Comparison of ENCODE assay signal across 1 cellular context in genomic region chr17:40422990-40423611, GRCh38.
TF ChIP-seq lines count a peak whose summit lies in the region.

No MANE protein-coding gene starts in this region.

TF ChIP-seq in HEK293, 187 proteins besides CTCF, POLR2A, EP300 and RAD21 (continued from another document and continues in another):
- TF ChIP-seq REST (tag by site-specific recombination; IDR thresholded peaks at IDR 0.05) (no peak), ZSCAN16 (tag by site-specific recombination; IDR thresholded peaks at IDR 0.05) (peak; percentile 59; the same call in 1 of the 2 replicates), EGR2 (tag by site-specific recombination; IDR thresholded peaks at IDR 0.05; ENCODE audit: low read depth) (no peak), ZNF114 (tag by site-specific recombination; IDR thresholded peaks at IDR 0.05) (no peak), ZNF658 (tag by site-specific recombination; IDR thresholded peaks at IDR 0.05) (no peak), KLF1 (tag by site-specific recombination; IDR thresholded peaks at IDR 0.05) (no peak), ZNF112 (tag by site-specific recombination; IDR thresholded peaks at IDR 0.05) (no peak), HIC1 (tag by site-specific recombination; IDR thresholded peaks at IDR 0.05) (no peak), ZNF558 (tag by site-specific recombination; IDR thresholded peaks at IDR 0.05) (no peak), KLF16 (tag by site-specific recombination; IDR thresholded peaks at IDR 0.05) (peak; percentile 49; the same call in 1 of the 2 replicates), ZNF148 (tag by site-specific recombination; IDR thresholded peaks at IDR 0.05; ENCODE audit: borderline replicate concordance) (no peak), REPIN1 (tag by site-specific recombination; IDR thresholded peaks at IDR 0.05; ENCODE audit: low read depth) (no peak), ZNF76 (tag by site-specific recombination; IDR thresholded peaks at IDR 0.05; ENCODE audit: borderline replicate concordance, low read depth) (peak; percentile 60; the same call in 1 of the 2 replicates), ZNF510 (tag by site-specific recombination; IDR thresholded peaks at IDR 0.05; ENCODE audit: insufficient replicate concordance) (no peak), ZNF747 (tag by site-specific recombination; IDR thresholded peaks at IDR 0.05) (no peak), ZEB2 (tag by site-specific recombination; IDR thresholded peaks at IDR 0.05) (0 out of 2 replicates have a peak, but pooled peaks have one; percentile 20), ZNF132 (tag by site-specific recombination; IDR thresholded peaks at IDR 0.05; ENCODE audit: borderline replicate concordance) (no peak), ZNF629 (tag by site-specific recombination; IDR thresholded peaks at IDR 0.05) (0 out of 2 replicates have a peak, but pooled peaks have one; percentile 32), ZNF585B (tag by site-specific recombination; IDR thresholded peaks at IDR 0.05) (no peak), ZNF391 (tag by site-specific recombination; IDR thresholded peaks at IDR 0.05; ENCODE audit: borderline replicate concordance, low read depth) (peak; percentile 36; the same call in 1 of the 2 replicates), ZNF2 (tag by site-specific recombination; IDR thresholded peaks at IDR 0.05) (no peak), ZFP37 (tag by site-specific recombination; IDR thresholded peaks at IDR 0.05) (no peak), PATZ1 (tag by site-specific recombination; IDR thresholded peaks at IDR 0.05) (no peak; the same call in 1 of the 2 replicates), ZNF157 (tag by site-specific recombination; IDR thresholded peaks at IDR 0.05) (no peak), ZNF48 (tag by site-specific recombination; IDR thresholded peaks at IDR 0.05) (no peak), ZNF302 (tag by site-specific recombination; IDR thresholded peaks at IDR 0.05; ENCODE audit: low read depth) (no peak), INSM2 (tag by site-specific recombination; IDR thresholded peaks at IDR 0.05) (no peak), ZNF366 (tag by site-specific recombination; conservative IDR thresholded peaks at IDR 0.05) (no peak), ZNF146 (tag by site-specific recombination; IDR thresholded peaks at IDR 0.05) (no peak), ZNF513 (tag by site-specific recombination; IDR thresholded peaks at IDR 0.05) (no peak)
- TF ChIP-seq, protein P1, sequence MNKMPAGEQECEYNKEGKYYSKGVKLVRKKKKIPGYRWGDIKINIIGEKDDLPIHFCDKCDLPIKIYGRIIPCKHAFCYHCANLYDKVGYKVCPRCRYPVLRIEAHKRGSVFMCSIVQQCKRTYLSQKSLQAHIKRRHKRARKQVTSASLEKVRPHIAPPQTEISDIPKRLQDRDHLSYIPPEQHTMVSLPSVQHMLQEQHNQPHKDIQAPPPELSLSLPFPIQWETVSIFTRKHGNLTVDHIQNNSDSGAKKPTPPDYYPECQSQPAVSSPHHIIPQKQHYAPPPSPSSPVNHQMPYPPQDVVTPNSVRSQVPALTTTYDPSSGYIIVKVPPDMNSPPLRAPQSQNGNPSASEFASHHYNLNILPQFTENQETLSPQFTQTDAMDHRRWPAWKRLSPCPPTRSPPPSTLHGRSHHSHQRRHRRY (tag by site-specific recombination; IDR thresholded peaks at IDR 0.05) = no peak
- TF ChIP-seq, protein P2, sequence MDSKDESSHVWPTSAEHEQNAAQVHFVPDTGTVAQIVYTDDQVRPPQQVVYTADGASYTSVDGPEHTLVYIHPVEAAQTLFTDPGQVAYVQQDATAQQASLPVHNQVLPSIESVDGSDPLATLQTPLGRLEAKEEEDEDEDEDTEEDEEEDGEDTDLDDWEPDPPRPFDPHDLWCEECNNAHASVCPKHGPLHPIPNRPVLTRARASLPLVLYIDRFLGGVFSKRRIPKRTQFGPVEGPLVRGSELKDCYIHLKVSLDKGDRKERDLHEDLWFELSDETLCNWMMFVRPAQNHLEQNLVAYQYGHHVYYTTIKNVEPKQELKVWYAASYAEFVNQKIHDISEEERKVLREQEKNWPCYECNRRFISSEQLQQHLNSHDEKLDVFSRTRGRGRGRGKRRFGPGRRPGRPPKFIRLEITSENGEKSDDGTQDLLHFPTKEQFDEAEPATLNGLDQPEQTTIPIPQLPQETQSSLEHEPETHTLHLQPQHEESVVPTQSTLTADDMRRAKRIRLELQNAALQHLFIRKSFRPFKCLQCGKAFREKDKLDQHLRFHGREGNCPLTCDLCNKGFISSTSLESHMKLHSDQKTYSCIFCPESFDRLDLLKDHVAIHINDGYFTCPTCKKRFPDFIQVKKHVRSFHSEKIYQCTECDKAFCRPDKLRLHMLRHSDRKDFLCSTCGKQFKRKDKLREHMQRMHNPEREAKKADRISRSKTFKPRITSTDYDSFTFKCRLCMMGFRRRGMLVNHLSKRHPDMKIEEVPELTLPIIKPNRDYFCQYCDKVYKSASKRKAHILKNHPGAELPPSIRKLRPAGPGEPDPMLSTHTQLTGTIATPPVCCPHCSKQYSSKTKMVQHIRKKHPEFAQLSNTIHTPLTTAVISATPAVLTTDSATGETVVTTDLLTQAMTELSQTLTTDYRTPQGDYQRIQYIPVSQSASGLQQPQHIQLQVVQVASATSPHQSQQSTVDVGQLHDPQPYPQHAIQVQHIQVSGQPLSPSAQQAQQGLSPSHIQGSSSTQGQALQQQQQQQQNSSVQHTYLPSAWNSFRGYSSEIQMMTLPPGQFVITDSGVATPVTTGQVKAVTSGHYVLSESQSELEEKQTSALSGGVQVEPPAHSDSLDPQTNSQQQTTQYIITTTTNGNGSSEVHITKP (tag by site-specific recombination; IDR thresholded peaks at IDR 0.05) = peak; percentile 84
- TF ChIP-seq, protein P3, sequence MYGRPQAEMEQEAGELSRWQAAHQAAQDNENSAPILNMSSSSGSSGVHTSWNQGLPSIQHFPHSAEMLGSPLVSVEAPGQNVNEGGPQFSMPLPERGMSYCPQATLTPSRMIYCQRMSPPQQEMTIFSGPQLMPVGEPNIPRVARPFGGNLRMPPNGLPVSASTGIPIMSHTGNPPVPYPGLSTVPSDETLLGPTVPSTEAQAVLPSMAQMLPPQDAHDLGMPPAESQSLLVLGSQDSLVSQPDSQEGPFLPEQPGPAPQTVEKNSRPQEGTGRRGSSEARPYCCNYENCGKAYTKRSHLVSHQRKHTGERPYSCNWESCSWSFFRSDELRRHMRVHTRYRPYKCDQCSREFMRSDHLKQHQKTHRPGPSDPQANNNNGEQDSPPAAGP (tag by site-specific recombination; IDR thresholded peaks at IDR 0.05) = peak; percentile 39; the same call in 1 of the 2 replicates
- TF ChIP-seq, protein P4, sequence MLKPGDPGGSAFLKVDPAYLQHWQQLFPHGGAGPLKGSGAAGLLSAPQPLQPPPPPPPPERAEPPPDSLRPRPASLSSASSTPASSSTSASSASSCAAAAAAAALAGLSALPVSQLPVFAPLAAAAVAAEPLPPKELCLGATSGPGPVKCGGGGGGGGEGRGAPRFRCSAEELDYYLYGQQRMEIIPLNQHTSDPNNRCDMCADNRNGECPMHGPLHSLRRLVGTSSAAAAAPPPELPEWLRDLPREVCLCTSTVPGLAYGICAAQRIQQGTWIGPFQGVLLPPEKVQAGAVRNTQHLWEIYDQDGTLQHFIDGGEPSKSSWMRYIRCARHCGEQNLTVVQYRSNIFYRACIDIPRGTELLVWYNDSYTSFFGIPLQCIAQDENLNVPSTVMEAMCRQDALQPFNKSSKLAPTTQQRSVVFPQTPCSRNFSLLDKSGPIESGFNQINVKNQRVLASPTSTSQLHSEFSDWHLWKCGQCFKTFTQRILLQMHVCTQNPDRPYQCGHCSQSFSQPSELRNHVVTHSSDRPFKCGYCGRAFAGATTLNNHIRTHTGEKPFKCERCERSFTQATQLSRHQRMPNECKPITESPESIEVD (tag by site-specific recombination; IDR thresholded peaks at IDR 0.05) = no peak
- TF ChIP-seq, protein P5, sequence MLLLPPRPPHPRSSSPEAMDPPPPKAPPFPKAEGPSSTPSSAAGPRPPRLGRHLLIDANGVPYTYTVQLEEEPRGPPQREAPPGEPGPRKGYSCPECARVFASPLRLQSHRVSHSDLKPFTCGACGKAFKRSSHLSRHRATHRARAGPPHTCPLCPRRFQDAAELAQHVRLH (tag by site-specific recombination; IDR thresholded peaks at IDR 0.05) = peak; percentile 74; the same call in 1 of the 2 replicates
